Comparison of ENCODE assay signal across 8 cellular contexts in the genomic region with DNA sequence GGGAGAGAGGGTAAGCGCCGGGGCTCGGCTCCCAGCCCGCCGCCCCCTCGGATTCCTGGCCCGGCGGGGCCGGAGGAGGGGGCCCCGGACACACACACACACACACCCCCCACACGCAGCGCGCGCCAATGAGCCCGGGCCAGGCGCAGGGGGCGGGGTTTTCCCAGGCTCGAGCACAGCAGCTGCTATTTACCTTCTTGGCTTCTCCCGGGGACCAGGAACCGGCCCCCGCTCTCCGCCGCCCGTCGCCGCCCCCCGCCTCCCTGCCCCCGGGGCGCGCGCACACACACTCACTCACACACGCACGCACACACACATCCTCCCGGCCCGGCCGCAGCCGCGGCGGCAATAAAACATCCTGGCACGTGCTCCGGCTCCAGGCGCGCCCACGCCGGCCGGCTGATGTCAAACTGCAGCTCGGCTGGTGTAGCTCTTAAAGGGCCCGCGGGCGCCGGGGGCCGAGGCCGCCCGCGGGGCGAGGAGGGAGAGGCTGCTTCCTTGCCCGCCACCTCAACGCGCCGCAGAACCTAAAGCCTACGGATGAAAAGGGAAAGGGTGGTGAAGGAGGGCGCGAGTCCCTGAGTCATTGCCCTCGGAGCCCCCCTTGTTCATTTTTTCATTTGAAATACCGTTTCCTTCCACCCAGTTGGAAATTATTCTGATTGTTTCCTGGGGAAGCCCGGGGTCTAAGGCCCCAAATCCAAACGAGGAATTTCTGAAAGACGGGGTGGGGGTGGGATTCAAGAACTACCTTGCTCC. TPM values are rescaled to one million over a fixed set of nuclear protein-coding genes. Genes with fewer than 3 reads are reported as not detected.
DNase-seq lines count a peak whose midpoint lies in the region; ATAC-seq and TF ChIP-seq lines count a peak whose summit lies in the region.

No MANE protein-coding gene starts in this region.

- peak overlapping the region; percentile 88 to 92 for H3K27ac Mint-ChIP-seq in effector memory CD8-positive, alpha-beta T cell

- peak; percentile 41 for ATAC-seq in GM19397 (IDR thresholded peaks at IDR 0.05; ENCODE audit: unreplicated experiment)
- peak; percentile 65 for ATAC-seq in effector memory CD8-positive, alpha-beta T cell (replicated peaks)

- DNase-seq in HK-2 (ENCODE audit: unreplicated experiment) (peak; percentile 96), NCI-H82 treated with DMSO at 0.1 percent for 48 hours (lab: John Stamatoyannopoulos, UW; ENCODE audit: unreplicated experiment) (peak; percentile 92), mesenteric fat pad (ENCODE audit: low spot score) (peak; percentile 97)
- peak; percentile 40 to 59 (median 45) for DNase-seq in activated CD8-positive, alpha-beta memory T cell treated with anti-CD3 and anti-CD28 coated beads for 48 hours (ENCODE audit: low read depth in 2 of 3, low spot score in 2 of 3)
- peak; percentile 63 to 68 (median 63) for DNase-seq in effector memory CD8-positive, alpha-beta T cell
- DNase-seq in stimulated activated CD8-positive, alpha-beta memory T cell treated with anti-CD3 and anti-CD28 coated beads, Interleukin-15, amount 100 ng/mL, for 1 hour (ENCODE audit: low read depth), result peak; percentile 40

- no peaks in the 10 kb centered on the region for H3K9me3 Mint-ChIP-seq in effector memory CD8-positive, alpha-beta T cell

- peaks cover 20% of the 10 kb centered on the region for H3K36me3 Mint-ChIP-seq in effector memory CD8-positive, alpha-beta T cell (ENCODE audit: insufficient read depth)

- H3K27ac ChIP-seq in C4-2B, result peak overlapping the region; percentile 99

- peaks cover 76 to 97% of the 10 kb centered on the region in 2 donors for H3K27me3 Mint-ChIP-seq in effector memory CD8-positive, alpha-beta T cell

- peaks cover 39 to 40% of the 10 kb centered on the region in 2 donors for H3K4me1 Mint-ChIP-seq in effector memory CD8-positive, alpha-beta T cell (ENCODE audit: low read depth in 2 of 2)

- TF ChIP-seq CTCF in C4-2B (conservative IDR thresholded peaks at IDR 0.05), result no peak

- peak overlapping the region; percentile 82 to 87 for H3K4me3 Mint-ChIP-seq in effector memory CD8-positive, alpha-beta T cell

RNA-seq across cellular contexts. Expression of gene HES1, which starts 1.0 kb away (rescaled TPM):
- total RNA-seq in mesenteric fat pad, result 38.9 TPM

Comparison
In these comparisons a context has a peak if more than half of its experiments do, and no peak if none do; other contexts are left out.
1. Peak in every context shown above with its lines: DNase-seq, ATAC-seq and H3K27ac ChIP-seq.
2. DNase-seq: peak in every context shown above with its lines; median percentile 97 in mesenteric fat pad; 96 in HK-2; 92 in NCI-H82 treated with DMSO at 0.1 percent for 48 hours; 63 in effector memory CD8-positive, alpha-beta T cell; 45 in activated CD8-positive, alpha-beta memory T cell treated with anti-CD3 and anti-CD28 coated beads for 48 hours; 40 in stimulated activated CD8-positive, alpha-beta memory T cell treated with anti-CD3 and anti-CD28 coated beads, Interleukin-15, amount 100 ng/mL, for 1 hour.